ENCODE assay signal across 9 cellular contexts in genomic region chr4:98838977-98839618, GRCh38.
A peak's percentile ranks its signal among the peaks of the same experiment; 100 is the strongest.
DNase-seq lines count a peak whose midpoint lies in the region; ATAC-seq and TF ChIP-seq lines count a peak whose summit lies in the region.
"Had no signal": no experiment of that assay in that cellular context is flagged by ENCODE, and none has a peak within 500 bp of the region (broad histone marks: within the 10 kb centered on the region; RNA-seq: fewer than 3 reads in every experiment).

No MANE protein-coding gene starts in this region.

- DNase-seq in HAP-1 (ENCODE audit: low spot score in 2 of 2) = peak; percentile 55 to 76
- no peak for DNase-seq in RWPE2 (ENCODE audit: low spot score)
- DNase-seq in fibroblast of villous mesenchyme (ENCODE audit: low read depth) = peak; percentile 19
- DNase-seq in skeletal muscle cell (ENCODE audit: low read depth) = peak; percentile 8
- DNase-seq in testis = no peak
- DNase-seq: activated gamma-delta T cell had no signal

- TF ChIP-seq CTCF in RWPE2 (IDR thresholded peaks at IDR 0.05; ENCODE audit: poor library complexity, severe bottlenecking) (peak; percentile 7), fibroblast of villous mesenchyme (IDR thresholded peaks at IDR 0.05; ENCODE audit: insufficient read depth, low read depth, low read length) (no peak), testis (IDR thresholded peaks at IDR 0.05) (no peak)

- H3K36me3 ChIP-seq in HAP-1 (replicated peaks) (no peaks in the 10 kb centered on the region), RWPE2 (ENCODE audit: low read depth) (no peaks in the 10 kb centered on the region), testis (ENCODE audit: low read depth, missing control alignments) (no peaks in the 10 kb centered on the region)
- H3K36me3 ChIP-seq: suprapubic skin had no signal

- intact Hi-C loops in testis (cut with DNase I; ENCODE audit: low total_unique reads) = no loop called here

- H3K4me3 ChIP-seq in HAP-1 (no peak overlapping the region), RWPE2 (ENCODE audit: severe bottlenecking) (no peak overlapping the region), fibroblast of villous mesenchyme (ENCODE audit: low read depth, low read length) (no peak overlapping the region), skeletal muscle cell (ENCODE audit: low read depth, low read length) (no peak overlapping the region), testis (no peak overlapping the region)
- H3K4me3 ChIP-seq: suprapubic skin had no signal

- ATAC-seq in RWPE2 (ENCODE audit: low read depth) (no peak), HG02973 (IDR thresholded peaks at IDR 0.05; ENCODE audit: unreplicated experiment) (no peak), GM18868 (IDR thresholded peaks at IDR 0.05; ENCODE audit: unreplicated experiment) (no peak)

- in situ Hi-C loops in HAP-1 (cut with MboI; ENCODE audit: low sequenced_read_pairs) = no loop called here

- H3K9me3 ChIP-seq in HAP-1 (no peaks in the 10 kb centered on the region), RWPE2 (ENCODE audit: severe bottlenecking) (no peaks in the 10 kb centered on the region), testis (no peaks in the 10 kb centered on the region)
- H3K9me3 ChIP-seq: suprapubic skin had no signal

- peaks cover 13% of the 10 kb centered on the region for H3K4me1 ChIP-seq in HAP-1
- H3K4me1 ChIP-seq in RWPE2 (ENCODE audit: insufficient read depth, poor library complexity, severe bottlenecking) = no peaks in the 10 kb centered on the region
- H3K4me1 ChIP-seq in testis = no peaks in the 10 kb centered on the region
- H3K4me1 ChIP-seq: suprapubic skin had no signal

- H3K27ac ChIP-seq in RWPE2 (ENCODE audit: poor library complexity, severe bottlenecking) (no peak overlapping the region), testis (no peak overlapping the region)
- H3K27ac ChIP-seq: suprapubic skin had no signal

- TF ChIP-seq POLR2A in testis (IDR thresholded peaks at IDR 0.05) = no peak

- WGBS in testis, 2 donors = 47 to 59% methylated on average over 5 of the region's 5 CpGs

- H3K27me3 ChIP-seq in HAP-1 (ENCODE audit: low read depth) (no peaks in the 10 kb centered on the region), RWPE2 (ENCODE audit: insufficient read depth, poor library complexity, severe bottlenecking) (no peaks in the 10 kb centered on the region), testis (no peaks in the 10 kb centered on the region)
- H3K27me3 ChIP-seq: suprapubic skin had no signal

Comparison
In these comparisons a context has a peak if more than half of its experiments do, and no peak if none do; other contexts are left out.
1. DNase-seq: peak in HAP-1 (2 of 2), fibroblast of villous mesenchyme (single experiment) and skeletal muscle cell (single experiment); none in RWPE2 (single experiment) and testis (single experiment).